In genomic region chr19:12293771-12294307, GRCh38 we compare ENCODE assay signal across 8 cellular contexts. TPM values are rescaled to one million over a fixed set of nuclear protein-coding genes. Genes with fewer than 3 reads are reported as not detected.
A peak's percentile ranks its signal among the peaks of the same experiment; 100 is the strongest.
DNase-seq lines count a peak whose midpoint lies in the region; ATAC-seq and TF ChIP-seq lines count a peak whose summit lies in the region.

No MANE protein-coding gene starts in this region.

- peaks cover 0 to 8% of the 10 kb centered on the region in 2 experiments; a peak in 2 of 3 replicates for H3K36me3 ChIP-seq in HEK293 (ENCODE audit: control insufficient read depth in 2 of 2, insufficient read depth in 1 of 2, low read length in 2 of 2)
- peaks cover 25% of the 10 kb centered on the region for H3K36me3 ChIP-seq in endodermal cell (ENCODE audit: control insufficient read depth, insufficient read depth, low read length)

- no peaks in the 10 kb centered on the region for H3K27me3 ChIP-seq in endodermal cell (ENCODE audit: control insufficient read depth, insufficient read depth, low read length, poor library complexity, severe bottlenecking)

- TF ChIP-seq CTCF in HEK293 (tag by site-specific recombination; IDR thresholded peaks at IDR 0.05) (no peak), endodermal cell (conservative IDR thresholded peaks at IDR 0.05) (no peak)
- TF ChIP-seq CTCF in activated CD8-positive, alpha-beta T cell treated with anti-CD3 and anti-CD28 coated beads for 36 hours (IDR thresholded peaks at IDR 0.05) = no peak

- DNase-seq in NCI-H2227 (lab: John Stamatoyannopoulos, UW; ENCODE audit: unreplicated experiment) (peak; percentile 33), endodermal cell (peak; percentile 93), mesenteric fat pad (ENCODE audit: low spot score) (peak; percentile 93)
- DNase-seq in activated CD8-positive, alpha-beta T cell treated with anti-CD3 and anti-CD28 coated beads for 36 hours = peak; percentile 84
- DNase-seq in stimulated activated CD8-positive, alpha-beta memory T cell treated with anti-CD3 and anti-CD28 coated beads, Interleukin-4, amount 100 ng/mL, for 24 hours (ENCODE audit: low read depth) = peak; percentile 28

- no peaks in the 10 kb centered on the region for H3K4me1 ChIP-seq in HEK293 (ENCODE audit: control insufficient read depth, insufficient read depth, low read length)
- H3K4me1 ChIP-seq in endodermal cell (ENCODE audit: control insufficient read depth, insufficient read depth, low read length) = no peaks in the 10 kb centered on the region

- H3K4me1 Mint-ChIP-seq in activated CD8-positive, alpha-beta T cell treated with anti-CD3 and anti-CD28 coated beads for 36 hours (ENCODE audit: low read depth) = peaks cover 38% of the 10 kb centered on the region
- H3K4me1 Mint-ChIP-seq in endodermal cell = peaks cover 7% of the 10 kb centered on the region

- H3K9ac ChIP-seq in endodermal cell (ENCODE audit: extremely low read depth, low read length, poor library complexity, severe bottlenecking) = peak overlapping the region; percentile 94

- intact Hi-C loops in activated CD8-positive, alpha-beta T cell treated with anti-CD3 and anti-CD28 coated beads for 36 hours (cut with micrococcal nuclease) = loop anchor here (5.0 kb wide), 1 partner anchor 38 kb away; the partner anchor contains the start of gene ZNF563

- CTCF ChIA-PET in HEK293 (lab: Yijun Ruan, JAX) = no interaction called here
- CTCF ChIA-PET in activated CD8-positive, alpha-beta T cell treated with anti-CD3 and anti-CD28 coated beads for 36 hours (lab: Charles Lee) = no interaction called here

- peak overlapping the region; percentile 99 for H3K27ac Mint-ChIP-seq in activated CD8-positive, alpha-beta T cell treated with anti-CD3 and anti-CD28 coated beads for 36 hours
- peak overlapping the region; percentile 100 for H3K27ac Mint-ChIP-seq in endodermal cell

- H3K9me3 ChIP-seq in HEK293 (ENCODE audit: control insufficient read depth, insufficient read depth, low read depth, low read length) (no peaks in the 10 kb centered on the region), endodermal cell (ENCODE audit: control insufficient read depth, low read length) (peaks cover 15% of the 10 kb centered on the region)

- peak; percentile 39 for TF ChIP-seq POLR2A in GM10847 (IDR thresholded peaks at IDR 0.05; ENCODE audit: extremely low read depth, insufficient read length)

- POLR2A ChIA-PET in HEK293 (lab: Yijun Ruan, JAX) = interaction anchor here (0.7 to 1.4 kb wide), 2 partner anchors 147 to 201 kb away, joined by 5 read pairs; partner anchors contain the start of gene ZNF443
- POLR2A ChIA-PET in activated CD8-positive, alpha-beta T cell treated with anti-CD3 and anti-CD28 coated beads for 36 hours (lab: Charles Lee) = interaction anchor here (1.0 to 2.7 kb wide), 3 partner anchors 13 to 130 kb away, joined by 3 to 15 read pairs (median 4); partner anchors contain the start of gene ZNF563

- peak overlapping the region; percentile 99 for H3K4me3 Mint-ChIP-seq in activated CD8-positive, alpha-beta T cell treated with anti-CD3 and anti-CD28 coated beads for 36 hours
- peak overlapping the region; percentile 100 for H3K4me3 Mint-ChIP-seq in endodermal cell

- H3K27ac ChIP-seq in HEK293 (ENCODE audit: extremely low read depth, low read depth, low read length) = no peak overlapping the region; the same call in 1 of the 2 replicates
- H3K27ac ChIP-seq in endodermal cell (ENCODE audit: low read depth, low read length) = no peak overlapping the region

- ATAC-seq in activated CD8-positive, alpha-beta T cell treated with anti-CD3 and anti-CD28 coated beads for 36 hours = peak; percentile 18
- ATAC-seq in GM19035 (IDR thresholded peaks at IDR 0.05; ENCODE audit: unreplicated experiment) = no peak

- H3K9me3 Mint-ChIP-seq in activated CD8-positive, alpha-beta T cell treated with anti-CD3 and anti-CD28 coated beads for 36 hours = no peaks in the 10 kb centered on the region
- H3K9me3 Mint-ChIP-seq in endodermal cell = peaks cover 29% of the 10 kb centered on the region

- 2% methylated on average over 7 to 20 of the region's 20 CpGs for WGBS in endodermal cell (ENCODE audit: insufficient coverage in 1 of 2, insufficient read length in 1 of 2), 2 experiments

- peak overlapping the region; percentile 69 for H3K4me3 ChIP-seq in HEK293 (ENCODE audit: low read depth, low read length)
- H3K4me3 ChIP-seq in endodermal cell (ENCODE audit: low read length) = peak overlapping the region; percentile 91

- H3K27me3 Mint-ChIP-seq in activated CD8-positive, alpha-beta T cell treated with anti-CD3 and anti-CD28 coated beads for 36 hours = no peaks in the 10 kb centered on the region
- H3K27me3 Mint-ChIP-seq in endodermal cell (ENCODE audit: insufficient read depth) = no peaks in the 10 kb centered on the region

- H3K36me3 Mint-ChIP-seq in activated CD8-positive, alpha-beta T cell treated with anti-CD3 and anti-CD28 coated beads for 36 hours (ENCODE audit: low read depth) = peaks cover 24% of the 10 kb centered on the region
- peaks cover 32% of the 10 kb centered on the region for H3K36me3 Mint-ChIP-seq in endodermal cell (ENCODE audit: low read depth)

TF ChIP-seq in HEK293, 187 proteins besides CTCF, POLR2A, EP300 and RAD21 (continues in another document):
- TF ChIP-seq ZNF473 (tag by site-specific recombination; IDR thresholded peaks at IDR 0.05) (no peak), EGR2 (tag by site-specific recombination; IDR thresholded peaks at IDR 0.05; ENCODE audit: low read depth) (peak; percentile 53; the same call in 1 of the 2 replicates), ZNF146 (tag by site-specific recombination; IDR thresholded peaks at IDR 0.05) (no peak), ZNF610 (tag by site-specific recombination; IDR thresholded peaks at IDR 0.05; ENCODE audit: borderline replicate concordance) (no peak), ZNF501 (tag by site-specific recombination; IDR thresholded peaks at IDR 0.05) (no peak), ZNF10 (tag by site-specific recombination; IDR thresholded peaks at IDR 0.05) (no peak), ZSCAN5A (tag by site-specific recombination; IDR thresholded peaks at IDR 0.05) (no peak), ZNF157 (tag by site-specific recombination; IDR thresholded peaks at IDR 0.05) (no peak), SP2 (tag by site-specific recombination; IDR thresholded peaks at IDR 0.05) (peak; percentile 80), ZBTB6 (tag by site-specific recombination; IDR thresholded peaks at IDR 0.05) (no peak), HOXD13 (CRISPR knock-in tag; IDR thresholded peaks at IDR 0.05; ENCODE audit: borderline replicate concordance) (no peak), ZNF707 (tag by site-specific recombination; IDR thresholded peaks at IDR 0.05) (no peak)

RNA-seq across cellular contexts. Expression of gene ZNF44, which starts 0.8 kb away (rescaled TPM):
- total RNA-seq in activated CD8-positive, alpha-beta T cell treated with anti-CD3 and anti-CD28 coated beads for 36 hours = 1 to 10 TPM; 6.1 to 7.1 TPM
- total RNA-seq in endodermal cell (1 to 10 TPM; 9.5 TPM), mesenteric fat pad (10.5 TPM)
- 5.7 TPM for polyA plus RNA-seq in endodermal cell (2013, experiment 1 of 2)
- polyA plus RNA-seq in endodermal cell (2013, experiment 2 of 2) = 5.1 TPM

RNA-seq across cellular contexts. Expression of gene ZNF563, which starts 39.6 kb away (rescaled TPM):
- 1 to 10 TPM; 6.0 to 7.1 TPM for total RNA-seq in activated CD8-positive, alpha-beta T cell treated with anti-CD3 and anti-CD28 coated beads for 36 hours
- total RNA-seq in endodermal cell (1 to 10 TPM; 2.2 to 3.1 TPM), mesenteric fat pad (2.0 TPM)
- polyA plus RNA-seq in endodermal cell (2013, experiment 1 of 2) = 1.7 TPM
- 1.3 TPM for polyA plus RNA-seq in endodermal cell (2013, experiment 2 of 2)

Comparison
In these comparisons a context has a peak if more than half of its experiments do, and no peak if none do; other contexts are left out.
1. DNase-seq: peak in every context shown above with its lines; median percentile 93 in endodermal cell; 93 in mesenteric fat pad; 84 in activated CD8-positive, alpha-beta T cell treated with anti-CD3 and anti-CD28 coated beads for 36 hours; 33 in NCI-H2227; 28 in stimulated activated CD8-positive, alpha-beta memory T cell treated with anti-CD3 and anti-CD28 coated beads, Interleukin-4, amount 100 ng/mL, for 24 hours.